ENCODE assay signal across 17 cellular contexts in genomic region chr1:240107058-240107684, GRCh38. TPM values are rescaled to one million over a fixed set of nuclear protein-coding genes. Genes with fewer than 3 reads are reported as not detected.
A peak's percentile ranks its signal among the peaks of the same experiment; 100 is the strongest.
DNase-seq lines count a peak whose midpoint lies in the region; ATAC-seq and TF ChIP-seq lines count a peak whose summit lies in the region.
"Had no signal": no experiment of that assay in that cellular context is flagged by ENCODE, and none has a peak within 500 bp of the region (broad histone marks: within the 10 kb centered on the region; RNA-seq: fewer than 3 reads in every experiment).

No MANE protein-coding gene starts in this region.

- H3K4me1 ChIP-seq in Karpas-422 (ENCODE audit: low read length) (no peaks in the 10 kb centered on the region), adrenal gland (replicated peaks in 1 of 2) (peaks cover 11 to 25% of the 10 kb centered on the region in 2 donors)

- WGBS in adrenal gland, 4 donors, result 54 to 62% (median 57%) methylated on average over 3 of the region's 3 CpGs

- H3K36me3 ChIP-seq in Karpas-422 (ENCODE audit: insufficient read depth, low read length) (no peaks in the 10 kb centered on the region), adrenal gland (replicated peaks in 1 of 2) (no peaks in the 10 kb centered on the region)
- H3K36me3 ChIP-seq: BLaER1 treated with 17β-estradiol and CSF1 and Interleukin-3, amounts not matched to agents 10 nM and 100 nM had no signal

- H3K9ac ChIP-seq in Karpas-422 (ENCODE audit: low read length), result no peak overlapping the region
- H3K9ac ChIP-seq: BLaER1 treated with 17β-estradiol and CSF1 and Interleukin-3, amounts not matched to agents 10 nM and 100 nM had no signal

- TF ChIP-seq CTCF in adrenal gland (IDR thresholded peaks at IDR 0.05), result no peak

- no peaks in the 10 kb centered on the region for H3K9me2 ChIP-seq in Karpas-422 (replicated peaks; ENCODE audit: insufficient read depth, low read length)

- no peaks in the 10 kb centered on the region for H3K79me2 ChIP-seq in Karpas-422 (ENCODE audit: low read length)

- H3K27me3 ChIP-seq in Karpas-422 (ENCODE audit: low read length) (no peaks in the 10 kb centered on the region), adrenal gland (no peaks in the 10 kb centered on the region)
- H3K27me3 ChIP-seq: BLaER1 treated with 17β-estradiol and CSF1 and Interleukin-3, amounts not matched to agents 10 nM and 100 nM had no signal

- H3K4me3 ChIP-seq in Karpas-422 (ENCODE audit: low read length) (no peak overlapping the region), adrenal gland (no peak overlapping the region)
- H3K4me3 ChIP-seq: BLaER1 treated with 17β-estradiol and CSF1 and Interleukin-3, amounts not matched to agents 10 nM and 100 nM; mucosa of descending colon had no signal

- no peaks in the 10 kb centered on the region for H3K9me3 ChIP-seq in Karpas-422 (ENCODE audit: low read length)
- no peaks in the 10 kb centered on the region for H3K9me3 ChIP-seq in adrenal gland (replicated peaks in 1 of 3)
- H3K9me3 ChIP-seq: BLaER1 treated with 17β-estradiol and CSF1 and Interleukin-3, amounts not matched to agents 10 nM and 100 nM; mucosa of descending colon had no signal

- H2AFZ ChIP-seq in Karpas-422 (ENCODE audit: low read length), result no peak overlapping the region

- no peaks in the 10 kb centered on the region for H4K20me1 ChIP-seq in Karpas-422 (ENCODE audit: insufficient read depth, low read depth, low read length)
- H4K20me1 ChIP-seq: BLaER1 treated with 17β-estradiol and CSF1 and Interleukin-3, amounts not matched to agents 10 nM and 100 nM had no signal

- DNase-seq in COLO668 (lab: John Stamatoyannopoulos, UW; ENCODE audit: unreplicated experiment), result peak; percentile 27
- peak; percentile 44 for DNase-seq in Karpas-422
- peak; percentile 21 for DNase-seq in brain pericyte (ENCODE audit: low read depth, low spot score)
- DNase-seq in left kidney (ENCODE audit: low read depth, low spot score), result peak; percentile 10
- no peak for DNase-seq in SIG-M5 treated with dmso at 0.1 percent for 504 hours (lab: John Stamatoyannopoulos, UW; ENCODE audit: unreplicated experiment)
- no peak for DNase-seq in adrenal gland
- DNase-seq: activated CD4-positive, alpha-beta T cell treated with anti-CD3 and anti-CD28 coated beads, Interleukin-2, amount 10 ng/mL, durations not matched to agents 24 days and 14 days; mucosa of descending colon; NCI-H2081; OCI-M1; stimulated activated naive CD8-positive, alpha-beta T cell treated with anti-CD3 and anti-CD28 coated beads, Interleukin-15, Interleukin-2, amounts not matched to agents 100 U/mL and 50 U/mL, for 24 hours had no signal

- intact Hi-C loops in adrenal gland (cut with DNase I), result no loop called here

- no peak for TF ChIP-seq POLR2A in adrenal gland (IDR thresholded peaks at IDR 0.05)

- ATAC-seq in GM21825 (IDR thresholded peaks at IDR 0.05; ENCODE audit: unreplicated experiment) (no peak), HG02759 (IDR thresholded peaks at IDR 0.05; ENCODE audit: unreplicated experiment) (no peak)
- ATAC-seq: mucosa of descending colon; stimulated activated naive CD8-positive, alpha-beta T cell treated with anti-CD3 and anti-CD28 coated beads, Interleukin-15, Interleukin-2, amounts not matched to agents 100 U/mL and 50 U/mL, for 24 hours had no signal

- H3K27ac ChIP-seq in Karpas-422 (ENCODE audit: low read length), result no peak overlapping the region
- no peak overlapping the region for H3K27ac ChIP-seq in adrenal gland
- H3K27ac ChIP-seq: BLaER1 treated with 17β-estradiol and CSF1 and Interleukin-3, amounts not matched to agents 10 nM and 100 nM had no signal

- no peak overlapping the region for H3K4me2 ChIP-seq in Karpas-422 (ENCODE audit: low read depth, low read length, poor library complexity, severe bottlenecking)

RNA-seq across cellular contexts. Expression of gene FMN2, which starts 15.5 kb away (rescaled TPM):
- total RNA-seq in Karpas-422 (2014; rRNA removed; shearing (Covaris generic); ENCODE audit: low replicate concordance), result not detected in 2 replicates
- total RNA-seq in adrenal gland, result 1 to 10 TPM in 7 of 8 donors, under 1 TPM in 1; 0.69 to 9.8 (median 1.8) TPM
- polyA plus RNA-seq in adrenal gland, result 1 to 10 TPM in 2 of 3 donors, under 1 TPM in 1; 0.91 to 9.2 (median 5.7) TPM
- total RNA-seq: activated CD4-positive, alpha-beta T cell treated with anti-CD3 and anti-CD28 coated beads, Interleukin-2, amount 10 ng/mL, durations not matched to agents 24 days and 14 days; activated T-helper 2 cell treated with anti-CD3 and anti-CD28 coated beads, Interferon-gamma antibody, Interleukin-2, Interleukin-4, amounts not matched to agents 10 μg/mL and 5 μg/mL and 100 μg/mL, durations not matched to agents 14 hours and 24 hours and 36 hours; pulmonary artery endothelial cell; T-helper 1 cell treated with Interleukin-12 subunit alpha and Interleukin-12 subunit beta and Interleukin-4 antibody, amounts not matched to agents 30 ng/mL and 1 ng/mL, for 36 hours had no signal

Comparison
In these comparisons a context has a peak if more than half of its experiments do, and no peak if none do; other contexts are left out.
1. DNase-seq: peak in COLO668 (single experiment), Karpas-422 (single experiment), brain pericyte (single experiment) and left kidney (single experiment); none in SIG-M5 treated with dmso at 0.1 percent for 504 hours (single experiment) and adrenal gland (0 of 7).